Comparison of ENCODE assay signal across 8 cellular contexts in the genomic region with DNA sequence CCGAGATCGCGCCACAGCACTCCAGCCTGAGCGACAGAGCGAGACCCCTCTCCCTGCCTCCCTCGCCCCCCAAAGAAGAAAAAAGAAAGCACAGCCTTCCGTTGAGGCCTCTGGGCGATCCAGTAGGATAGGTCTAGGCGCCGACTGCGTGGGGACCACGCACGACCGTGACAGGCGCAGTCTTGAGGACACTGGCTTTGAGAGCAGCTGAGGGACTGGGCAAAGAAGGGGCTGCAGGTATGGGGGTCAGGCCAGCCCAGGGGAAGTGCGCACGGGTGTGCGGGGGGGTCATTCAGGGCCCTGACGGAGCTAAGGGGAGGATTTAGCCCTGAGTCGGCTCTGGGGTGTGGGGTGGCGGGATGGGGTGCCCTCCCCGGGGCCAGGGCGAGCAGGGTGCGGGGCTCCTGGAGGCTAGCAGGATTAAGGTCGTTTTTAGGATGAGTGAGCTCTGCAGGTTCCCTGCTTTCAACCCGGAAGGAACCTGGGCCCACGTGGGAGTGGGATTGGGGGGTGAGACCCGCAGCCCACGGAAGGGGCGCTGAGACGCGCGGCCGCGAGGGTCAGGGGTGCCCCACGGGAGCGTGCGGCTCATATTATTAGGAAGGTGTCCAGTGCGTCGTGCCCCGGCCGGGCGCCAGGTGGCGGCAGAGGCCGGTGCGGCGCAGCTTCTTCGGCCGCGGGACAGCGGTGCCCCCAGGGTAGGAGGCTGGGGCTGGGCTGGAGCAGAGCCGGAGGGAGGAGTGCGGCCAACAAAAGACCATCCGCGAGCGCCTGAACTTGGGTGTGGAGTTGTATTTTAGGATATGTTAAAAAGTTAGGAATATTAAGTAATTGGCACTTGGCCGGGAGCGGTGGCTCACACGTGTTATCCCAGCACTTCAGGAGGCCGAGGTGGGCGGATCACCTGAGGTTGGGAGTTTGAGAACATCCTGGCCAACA. TPM values are rescaled to one million over a fixed set of nuclear protein-coding genes. Genes with fewer than 3 reads are reported as not detected.
A peak's percentile ranks its signal among the peaks of the same experiment; 100 is the strongest.
DNase-seq lines count a peak whose midpoint lies in the region; ATAC-seq and TF ChIP-seq lines count a peak whose summit lies in the region.

No MANE protein-coding gene starts in this region.

- H2AFZ ChIP-seq in SK-N-SH (ENCODE audit: low read depth) = peak overlapping the region; percentile 91; the same call in 1 of the 2 replicates

- TF ChIP-seq RAD21 in SK-N-SH (IDR thresholded peaks at IDR 0.05; ENCODE audit: low read length) = peak; percentile 70

- H4K20me1 ChIP-seq in SK-N-SH (ENCODE audit: insufficient read depth) = no peaks in the 10 kb centered on the region

- peak overlapping the region; percentile 39 to 58 for H3K4me3 ChIP-seq in SK-N-SH (ENCODE audit: low read depth in 2 of 2, low read length in 1 of 2)
- H3K4me3 ChIP-seq in adipocyte (ENCODE audit: low read length) = peak overlapping the region; percentile 48
- H3K4me3 ChIP-seq in left ventricle myocardium inferior = peak overlapping the region; percentile 54
- H3K4me3 ChIP-seq in rectal smooth muscle tissue (ENCODE audit: low read length) = peak overlapping the region; percentile 40

- peaks cover 0 to 7% of the 10 kb centered on the region in 2 experiments; a peak in 2 of 4 replicates for H3K4me1 ChIP-seq in SK-N-SH (ENCODE audit: control insufficient read depth in 1 of 2, insufficient read depth in 2 of 2, low read depth in 1 of 2, low read length in 1 of 2)
- peaks cover 3% of the 10 kb centered on the region for H3K4me1 ChIP-seq in adipocyte (ENCODE audit: control insufficient read depth, insufficient read depth, low read length)
- H3K4me1 ChIP-seq in left ventricle myocardium inferior = peaks cover 20% of the 10 kb centered on the region
- peaks cover 4% of the 10 kb centered on the region for H3K4me1 ChIP-seq in rectal smooth muscle tissue (ENCODE audit: control insufficient read depth, insufficient read depth, low read length)

- 24% methylated on average over 41 of the region's 61 CpGs for WGBS in SK-N-SH (ENCODE audit: low lambda C conversion rate)

- no peak overlapping the region for H3K9ac ChIP-seq in SK-N-SH
- H3K9ac ChIP-seq in adipocyte (ENCODE audit: low read length) = peak overlapping the region; percentile 51
- H3K9ac ChIP-seq in rectal smooth muscle tissue (ENCODE audit: low read length) = no peak overlapping the region

- H3K27me3 ChIP-seq in SK-N-SH (ENCODE audit: insufficient read depth) (no peaks in the 10 kb centered on the region), adipocyte (replicated peaks; ENCODE audit: control insufficient read depth, insufficient read depth, low read length) (no peaks in the 10 kb centered on the region), left ventricle myocardium inferior (ENCODE audit: low read depth) (peaks cover 8% of the 10 kb centered on the region), rectal smooth muscle tissue (ENCODE audit: control insufficient read depth, insufficient read depth, low read length) (no peaks in the 10 kb centered on the region)

- H3F3A ChIP-seq in SK-N-SH (replicated peaks; ENCODE audit: insufficient read depth) = peaks cover 5% of the 10 kb centered on the region

- CTCF ChIA-PET in SK-N-SH (lab: Yijun Ruan, JAX) = interaction anchor here (0.6 to 4.2 kb wide), 26 partner anchors 12 to 409 kb away, joined by 3 to 90 read pairs (median 7); partner anchors contain the start of gene ZNF236

- POLR2A ChIA-PET in SK-N-SH (lab: Yijun Ruan, JAX) = interaction anchor here (0.5 to 1.5 kb wide), 2 partner anchors 9 to 14 kb away, joined by 3 to 5 read pairs; no protein-coding TSS in a partner anchor

- H3K9me3 ChIP-seq in SK-N-SH (no peaks in the 10 kb centered on the region; the same call in 1 of the 2 replicates), adipocyte (ENCODE audit: control insufficient read depth, low read length) (peaks cover 5% of the 10 kb centered on the region), left ventricle myocardium inferior (replicated peaks) (no peaks in the 10 kb centered on the region)

- no peak overlapping the region for H3K27ac ChIP-seq in SK-N-SH (ENCODE audit: low read depth in 2 of 2, low read length in 1 of 2)
- no peak overlapping the region for H3K27ac ChIP-seq in left ventricle myocardium inferior (replicated peaks)
- no peak overlapping the region for H3K27ac ChIP-seq in rectal smooth muscle tissue (ENCODE audit: low read depth, low read length)

- ATAC-seq in GM21723 (IDR thresholded peaks at IDR 0.05; ENCODE audit: unreplicated experiment) = peak; percentile 94

- H3K4me2 ChIP-seq in SK-N-SH = peak overlapping the region; percentile 80

- no peaks in the 10 kb centered on the region for H3K36me3 ChIP-seq in SK-N-SH (replicated peaks in 1 of 2; ENCODE audit: control insufficient read depth in 1 of 2, insufficient read depth in 2 of 2, low read length in 1 of 2)
- H3K36me3 ChIP-seq in adipocyte (ENCODE audit: control insufficient read depth, insufficient read depth, low read length, severe bottlenecking) = no peaks in the 10 kb centered on the region
- no peaks in the 10 kb centered on the region for H3K36me3 ChIP-seq in left ventricle myocardium inferior
- H3K36me3 ChIP-seq in rectal smooth muscle tissue (ENCODE audit: control insufficient read depth, insufficient read depth, low read length) = no peaks in the 10 kb centered on the region

- H3K9me2 ChIP-seq in SK-N-SH = no peaks in the 10 kb centered on the region

- DNase-seq in GM10266 (ENCODE audit: extremely low spot score) (peak; percentile 88), HuH-7 (ENCODE audit: low spot score) (peak; percentile 70), SK-N-SH (peak; percentile 91), adipocyte (ENCODE audit: low read depth) (peak; percentile 87), left ventricle myocardium inferior (peak; percentile 59), cortex of kidney (lab: John Stamatoyannopoulos, UW) (no peak)

- no peaks in the 10 kb centered on the region for H3K79me2 ChIP-seq in SK-N-SH (ENCODE audit: insufficient read depth)

- TF ChIP-seq CTCF in GM10266 (IDR thresholded peaks at IDR 0.05; ENCODE audit: control insufficient read depth, insufficient read depth, low read depth, missing control alignments) = peak; percentile 90
- peak; percentile 84 for TF ChIP-seq CTCF in SK-N-SH (IDR thresholded peaks at IDR 0.05)
- peak; percentile 96 for TF ChIP-seq CTCF in left ventricle myocardium inferior (IDR thresholded peaks at IDR 0.05; ENCODE audit: borderline replicate concordance)

- intact Hi-C loops in left ventricle myocardium inferior (cut with micrococcal nuclease) = loop anchor here (5.0 to 10.0 kb wide), 2 partner anchors 73 to 180 kb away; no protein-coding TSS in a partner anchor

- no peak for TF ChIP-seq EP300 in SK-N-SH (IDR thresholded peaks at IDR 0.05; ENCODE audit: borderline replicate concordance in 1 of 2, low read depth in 1 of 2, low read length in 1 of 2)

TF ChIP-seq in SK-N-SH, 30 proteins besides CTCF, POLR2A, EP300 and RAD21:
- TF ChIP-seq MXI1 (IDR thresholded peaks at IDR 0.05; ENCODE audit: low read depth, low read length) (peak; percentile 36; the same call in 1 of the 2 replicates), SMC3 (IDR thresholded peaks at IDR 0.05; ENCODE audit: low read depth, low read length) (peak; percentile 48), RCOR1 (IDR thresholded peaks at IDR 0.05; ENCODE audit: low read length) (0 out of 2 replicates have a peak, but pooled peaks have one; percentile 33), TEAD4 (IDR thresholded peaks at IDR 0.05; ENCODE audit: borderline replicate concordance, insufficient read depth) (no peak), FOXJ3 (CRISPR knock-in tag; IDR thresholded peaks at IDR 0.05) (no peak)

RNA-seq across cellular contexts. Expression of gene ZNF236, which starts 20.5 kb away (rescaled TPM):
- 4.2 and 6.0 TPM in 2 replicates for polyA plus RNA-seq in SK-N-SH (2012; rRNA removed)
- polyA plus RNA-seq in SK-N-SH (2012; cell fraction: cytosol; rRNA removed) = 2.4 and 2.9 TPM in 2 replicates
- polyA plus RNA-seq in SK-N-SH (2012; cell fraction: nucleus; rRNA removed) = 18.3 and 18.6 TPM in 2 replicates
- 10.6 TPM for total RNA-seq in left ventricle myocardium inferior
